In the genomic region with DNA sequence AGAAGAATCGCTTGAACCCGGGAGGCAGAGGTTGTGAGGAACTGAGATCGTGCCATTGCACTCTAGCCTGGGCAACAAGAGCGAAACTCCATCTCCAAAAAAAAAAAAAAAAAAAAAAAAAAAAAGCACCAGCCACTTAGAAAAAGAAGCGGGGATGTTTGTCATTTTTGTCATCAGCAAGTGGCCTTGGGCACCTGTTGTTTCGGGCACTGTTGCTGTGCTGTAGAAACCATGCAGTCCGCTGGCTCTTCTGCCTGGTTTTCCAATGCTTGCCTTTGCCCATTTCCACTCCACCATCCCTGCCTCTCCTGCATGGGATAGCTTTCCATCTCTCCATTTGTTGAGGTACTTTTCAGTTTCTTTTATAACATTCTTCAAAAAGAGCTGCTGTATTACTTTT, we compare ENCODE assay signal across 27 cellular contexts.
"Had no signal": no experiment of that assay in that cellular context is flagged by ENCODE, and none has a peak within 500 bp of the region (broad histone marks: within the 10 kb centered on the region; RNA-seq: fewer than 3 reads in every experiment).

No MANE protein-coding gene starts in this region.

- DNase-seq: hypothalamus; immature natural killer cell; kidney; left colon; left lung; lower lobe of right lung; mammary epithelial cell; mesendoderm; naive thymus-derived CD4-positive, alpha-beta T cell; ovary; retina; right cardiac atrium; small intestine; spleen; stimulated activated CD4-positive, alpha-beta T cell treated with anti-CD3 and anti-CD28 coated beads, Interleukin-4, amount 100 ng/mL, for 24 hours; stimulated activated naive CD4-positive, alpha-beta T cell; tibial artery; trophoblast cell; upper lobe of right lung had no signal

- H3K4me3 Mint-ChIP-seq: immature natural killer cell; mesothelial cell of epicardium; naive thymus-derived CD4-positive, alpha-beta T cell; natural killer cell treated with Interleukin-12 subunit alpha and Interleukin-12 subunit beta and Interleukin-15 and Interleukin-18, amount 100 ng/mL, for 72 hours; stimulated activated effector memory CD8-positive, alpha-beta T cell treated with anti-CD3 and anti-CD28 coated beads, Interleukin-12 subunit alpha, Interleukin-12 subunit beta, amount 100 ng/mL, for 72 hours; stimulated activated naive CD8-positive, alpha-beta T cell treated with anti-CD3 and anti-CD28 coated beads, Interleukin-15, Interleukin-2, amounts not matched to agents 100 ng/mL and 50 ng/mL, for 24 hours had no signal

- H3K27ac ChIP-seq: left lung, lower lobe of right lung, ovary, spleen, suprapubic skin, thoracic aorta, tibial artery, upper lobe of right lung had no signal

- H3K36me3 Mint-ChIP-seq: natural killer cell treated with Interleukin-12 subunit alpha and Interleukin-12 subunit beta and Interleukin-15 and Interleukin-18, amount 100 ng/mL, for 72 hours had no signal

- H3K27ac Mint-ChIP-seq: natural killer cell treated with Interleukin-12 subunit alpha and Interleukin-12 subunit beta and Interleukin-15 and Interleukin-18, amount 100 ng/mL, for 72 hours had no signal

- H3K9me3 Mint-ChIP-seq: immature natural killer cell; mesothelial cell of epicardium; naive thymus-derived CD4-positive, alpha-beta T cell; natural killer cell treated with Interleukin-12 subunit alpha and Interleukin-12 subunit beta and Interleukin-15 and Interleukin-18, amount 100 ng/mL, for 72 hours; stimulated activated effector memory CD8-positive, alpha-beta T cell treated with anti-CD3 and anti-CD28 coated beads, Interleukin-12 subunit alpha, Interleukin-12 subunit beta, amount 100 ng/mL, for 72 hours; stimulated activated naive CD8-positive, alpha-beta T cell treated with anti-CD3 and anti-CD28 coated beads, Interleukin-15, Interleukin-2, amounts not matched to agents 100 ng/mL and 50 ng/mL, for 24 hours had no signal

- H3K36me3 ChIP-seq: ovary, suprapubic skin, thoracic aorta had no signal

- ATAC-seq: left lung; lower lobe of right lung; naive thymus-derived CD4-positive, alpha-beta T cell; natural killer cell treated with Interleukin-12 subunit alpha and Interleukin-12 subunit beta and Interleukin-15 and Interleukin-18, amount 100 ng/mL, for 72 hours; right cardiac atrium; sciatic nerve; stimulated activated effector memory CD8-positive, alpha-beta T cell treated with anti-CD3 and anti-CD28 coated beads, Interleukin-12 subunit alpha, Interleukin-12 subunit beta, amount 100 ng/mL, for 72 hours; upper lobe of right lung had no signal

- H3K27me3 ChIP-seq: left lung, ovary, spleen, suprapubic skin, tibial artery, upper lobe of right lung had no signal

- H3K4me1 ChIP-seq: left lung had no signal

- H3K9me3 ChIP-seq: left lung, lower lobe of right lung, ovary, spleen, suprapubic skin, thoracic aorta, tibial artery, upper lobe of right lung had no signal

- H3K4me3 ChIP-seq: left lung, lower lobe of right lung, ovary, spleen, suprapubic skin, thoracic aorta, tibial artery, upper lobe of right lung had no signal

- H3K27me3 Mint-ChIP-seq: naive thymus-derived CD4-positive, alpha-beta T cell; natural killer cell treated with Interleukin-12 subunit alpha and Interleukin-12 subunit beta and Interleukin-15 and Interleukin-18, amount 100 ng/mL, for 72 hours; progenitor cell of endocrine pancreas; stimulated activated naive CD8-positive, alpha-beta T cell treated with anti-CD3 and anti-CD28 coated beads, Interleukin-15, Interleukin-2, amounts not matched to agents 100 ng/mL and 50 ng/mL, for 24 hours had no signal
